Comparison of ENCODE assay signal across 13 cellular contexts in genomic region chr6:21992178-21992967, GRCh38.
DNase-seq lines count a peak whose midpoint lies in the region; ATAC-seq and TF ChIP-seq lines count a peak whose summit lies in the region.
"Had no signal": no experiment of that assay in that cellular context is flagged by ENCODE, and none has a peak within 500 bp of the region (broad histone marks: within the 10 kb centered on the region; RNA-seq: fewer than 3 reads in every experiment).

No MANE protein-coding gene starts in this region.

- H2AFZ ChIP-seq in GM23248 = 0 out of 2 replicates have a peak overlapping the region, but pooled peaks have one; percentile 17

- no peaks in the 10 kb centered on the region for H3K9me2 ChIP-seq in GM23248 (ENCODE audit: insufficient read depth)

- no peak for ATAC-seq in GM21381 (IDR thresholded peaks at IDR 0.05; ENCODE audit: unreplicated experiment)
- no peak for ATAC-seq in activated T-helper 17 cell treated with anti-CD3 and anti-CD28 coated beads, Interleukin-2, amount 50 U/mL, for 72 hours (replicated peaks)

- H3K27me3 ChIP-seq in GM23248 (replicated peaks; ENCODE audit: insufficient read depth) (no peaks in the 10 kb centered on the region), SJSA1 (replicated peaks) (no peaks in the 10 kb centered on the region), Peyer's patch (no peaks in the 10 kb centered on the region)

- H3K4me1 ChIP-seq in GM23248 (ENCODE audit: insufficient read depth) = peaks cover 10% of the 10 kb centered on the region
- peaks cover 24% of the 10 kb centered on the region for H3K4me1 ChIP-seq in SJSA1 (replicated peaks)
- no peaks in the 10 kb centered on the region for H3K4me1 ChIP-seq in Peyer's patch

- no peak overlapping the region for H3K27ac Mint-ChIP-seq in activated T-helper 17 cell treated with anti-CD3 and anti-CD28 coated beads, Interleukin-2, amount 50 U/mL, for 72 hours
- H3K27ac Mint-ChIP-seq: T-cell had no signal

- H3K9me3 ChIP-seq in GM23248 (ENCODE audit: low read depth) = no peaks in the 10 kb centered on the region
- H3K9me3 ChIP-seq in SJSA1 (replicated peaks) = no peaks in the 10 kb centered on the region
- no peaks in the 10 kb centered on the region for H3K9me3 ChIP-seq in Peyer's patch

- H3K36me3 ChIP-seq in GM23248 (ENCODE audit: low read depth) (no peaks in the 10 kb centered on the region), SJSA1 (no peaks in the 10 kb centered on the region), Peyer's patch (no peaks in the 10 kb centered on the region)

- WGBS in GM23248 (ENCODE audit: low coverage in 1 of 2, low lambda C conversion rate in 2 of 2, missing lambda C conversion rate in 2 of 2), 2 experiments = 71 to 74% methylated on average over 6 of the region's 6 CpGs

- H3K4me3 ChIP-seq in GM23248 = no peak overlapping the region
- no peak overlapping the region for H3K4me3 ChIP-seq in SJSA1
- H3K4me3 ChIP-seq in Peyer's patch = no peak overlapping the region

- no peak for TF ChIP-seq POLR2A in Peyer's patch (IDR thresholded peaks at IDR 0.05)

- no peak overlapping the region for H3K27ac ChIP-seq in GM23248
- H3K27ac ChIP-seq in SJSA1 = peak overlapping the region; percentile 37
- H3K27ac ChIP-seq in Peyer's patch = no peak overlapping the region
- H3K27ac ChIP-seq: epithelial cell of prostate, HL-60 had no signal

- no peaks in the 10 kb centered on the region for H4K20me1 ChIP-seq in GM23248 (ENCODE audit: insufficient read depth)

- H3K4me2 ChIP-seq in GM23248 (ENCODE audit: unreplicated experiment) = no peak overlapping the region

- no peak overlapping the region for H3K4me3 Mint-ChIP-seq in activated T-helper 17 cell treated with anti-CD3 and anti-CD28 coated beads, Interleukin-2, amount 50 U/mL, for 72 hours
- H3K4me3 Mint-ChIP-seq: CD14-positive monocyte, H9, T-cell had no signal

- H3K79me2 ChIP-seq in GM23248 (ENCODE audit: insufficient read depth) = no peaks in the 10 kb centered on the region

- peak; percentile 74 for DNase-seq in A172 (ENCODE audit: low spot score)
- peak; percentile 77 for DNase-seq in GM23248
- DNase-seq in SJSA1 (ENCODE audit: low read depth in 1 of 2, low spot score in 2 of 2) = peak; percentile 42 to 48
- DNase-seq in fibroblast of peridontal ligament (ENCODE audit: extremely low read depth) = peak; percentile 55
- DNase-seq in Peyer's patch = no peak
- no peak for DNase-seq in iPS-NIHi11 (ENCODE audit: low spot score)
- DNase-seq: H9, T-cell had no signal

- in situ Hi-C loops in GM23248 (cut with MboI) = no loop called here

- H3K9me3 Mint-ChIP-seq in activated T-helper 17 cell treated with anti-CD3 and anti-CD28 coated beads, Interleukin-2, amount 50 U/mL, for 72 hours = no peaks in the 10 kb centered on the region
- H3K9me3 Mint-ChIP-seq: H9, T-cell had no signal

- H3K9ac ChIP-seq in GM23248 = no peak overlapping the region

- TF ChIP-seq CTCF in Peyer's patch (IDR thresholded peaks at IDR 0.05) = no peak

- peaks cover 3% of the 10 kb centered on the region for H3K4me1 Mint-ChIP-seq in activated T-helper 17 cell treated with anti-CD3 and anti-CD28 coated beads, Interleukin-2, amount 50 U/mL, for 72 hours

- no peaks in the 10 kb centered on the region for H3K36me3 Mint-ChIP-seq in activated T-helper 17 cell treated with anti-CD3 and anti-CD28 coated beads, Interleukin-2, amount 50 U/mL, for 72 hours (ENCODE audit: low read depth)
- H3K36me3 Mint-ChIP-seq: CD14-positive monocyte, T-cell had no signal

- peaks cover 14% of the 10 kb centered on the region for H3K27me3 Mint-ChIP-seq in activated T-helper 17 cell treated with anti-CD3 and anti-CD28 coated beads, Interleukin-2, amount 50 U/mL, for 72 hours

- H3F3A ChIP-seq in GM23248 (ENCODE audit: insufficient read depth) = 0 out of 2 replicates have a peak, but pooled peaks cover 5% of the 10 kb centered on the region

Comparison
In these comparisons a context has a peak if more than half of its experiments do, and no peak if none do; other contexts are left out.
1. DNase-seq: peak in A172 (single experiment), GM23248 (single experiment), SJSA1 (2 of 2) and fibroblast of peridontal ligament (single experiment); none in Peyer's patch (0 of 3) and iPS-NIHi11 (single experiment).